In the genomic region with DNA sequence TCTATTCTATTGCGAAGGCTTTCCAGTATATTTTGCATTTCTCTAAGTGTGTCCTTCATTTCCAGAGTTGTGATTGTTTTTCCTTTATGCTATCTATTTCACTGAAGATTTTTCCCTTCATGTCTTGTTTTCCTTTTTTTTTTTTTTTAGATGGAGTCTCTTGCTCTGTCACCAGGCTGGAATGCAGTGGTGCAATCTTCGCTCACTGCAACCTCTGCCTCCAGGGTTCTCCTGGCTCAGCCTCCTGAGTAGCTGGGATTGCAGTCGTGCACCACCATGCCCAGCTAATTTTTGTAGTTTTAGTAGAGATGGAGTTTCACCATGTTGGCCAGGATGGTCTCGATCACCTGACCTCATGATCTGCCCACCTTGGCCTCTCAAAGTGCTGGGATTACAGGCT, we compare ENCODE assay signal across 7 cellular contexts.
DNase-seq lines count a peak whose midpoint lies in the region; ATAC-seq and TF ChIP-seq lines count a peak whose summit lies in the region.
"Not testable (repeated sequence)": the region's sequence is repeated elsewhere in the genome, so short reads cannot be mapped to it uniquely, and the experiment has no call there.

No MANE protein-coding gene starts in this region.

- intact Hi-C loops in IMR-90 (cut with micrococcal nuclease); MCF 10A (cut with micrococcal nuclease): not testable (repeated sequence)

- not testable (repeated sequence) for H2BK15ac ChIP-seq in IMR-90 (ENCODE audit: low read depth, low read length); mesenchymal stem cell (ENCODE audit: low read depth, poor library complexity, severe bottlenecking)

- H4K5ac ChIP-seq in IMR-90 (ENCODE audit: low read depth, low read length) = not testable (repeated sequence)

- TF ChIP-seq POLR2A in IMR-90 (IDR thresholded peaks at IDR 0.05; ENCODE audit: low read depth, low read length) = not testable (repeated sequence)

- H3K4me1 ChIP-seq in IMR-90 (ENCODE audit: control insufficient read depth, insufficient read depth, low read length); mesenchymal stem cell (ENCODE audit: control insufficient read depth, insufficient read depth, low read depth, low read length): not testable (repeated sequence)
- peaks cover 21% of the 10 kb centered on the region for H3K4me1 ChIP-seq in RWPE2 (ENCODE audit: insufficient read depth, poor library complexity, severe bottlenecking)

- H2BK12ac ChIP-seq in mesenchymal stem cell (ENCODE audit: low read length in 2 of 2) = not testable (repeated sequence)

- H2BK20ac ChIP-seq in IMR-90 (ENCODE audit: low read depth, low read length) = not testable (repeated sequence)

- H3K56ac ChIP-seq in IMR-90 (ENCODE audit: extremely low read depth, insufficient read depth, low read length) = not testable (repeated sequence)

- H3K79me1 ChIP-seq in IMR-90 (ENCODE audit: low read depth in 1 of 2, low read length in 2 of 2); mesenchymal stem cell (replicated peaks; ENCODE audit: low read length, poor library complexity, severe bottlenecking): not testable (repeated sequence)

- dilution Hi-C loops in IMR-90 (cut with HindIII; ENCODE audit: low sequenced_read_pairs, unreplicated experiment) = not testable (repeated sequence)

- in situ Hi-C loops in IMR-90 (cut with MboI; ENCODE audit: low sequenced_read_pairs) = not testable (repeated sequence)

- H3K27me3 Mint-ChIP-seq in MCF 10A (ENCODE audit: insufficient read depth, unreplicated experiment) = not testable (repeated sequence)

- H3K36me3 ChIP-seq in IMR-90 (ENCODE audit: control insufficient read depth, insufficient read depth, low read length); RWPE2 (ENCODE audit: low read depth); mesenchymal stem cell (ENCODE audit: control insufficient read depth in 1 of 2, insufficient read depth in 2 of 2, low read depth in 1 of 2, low read length in 2 of 2): not testable (repeated sequence)

- not testable (repeated sequence) for H2BK120ac ChIP-seq in IMR-90 (ENCODE audit: low read depth, low read length); mesenchymal stem cell (ENCODE audit: low read depth, low read length)

- H3K36me3 Mint-ChIP-seq in MCF 10A (ENCODE audit: insufficient read depth, unreplicated experiment) = not testable (repeated sequence)

- H3K14ac ChIP-seq in IMR-90 (replicated peaks; ENCODE audit: low read depth, low read length); mesenchymal stem cell (ENCODE audit: low read length in 2 of 2): not testable (repeated sequence)

- CTCF ChIA-PET in IMR-90 (lab: Yijun Ruan, JAX) (interaction anchor here (0.7 kb wide), 1 partner anchor 541 kb away, joined by 5 read pairs; no protein-coding TSS in a partner anchor), MCF 10A (lab: Yijun Ruan, JAX) (interaction anchor here (0.5 to 1.5 kb wide), 6 partner anchors 39 to 403 kb away, joined by 3 to 6 read pairs (median 3); no protein-coding TSS in a partner anchor)

- H3K9me1 ChIP-seq in IMR-90 (ENCODE audit: insufficient read depth, low read length) = not testable (repeated sequence)

- H4K20me1 ChIP-seq in IMR-90 (ENCODE audit: insufficient read depth, low read length) = not testable (repeated sequence)

- POLR2A ChIA-PET in IMR-90 (lab: Charles Lee; ENCODE audit: unreplicated experiment) = not testable (repeated sequence)
- POLR2A ChIA-PET in MCF 10A (lab: Yijun Ruan, JAX) = interaction anchor here (0.9 to 1.7 kb wide), 4 partner anchors 8 to 46 kb away, joined by 3 to 4 read pairs (median 3); no protein-coding TSS in a partner anchor

- peak overlapping the region; percentile 14 for H3K27ac Mint-ChIP-seq in MCF 10A (ENCODE audit: low read depth, unreplicated experiment)

- not testable (repeated sequence) for TF ChIP-seq RAD21 in IMR-90 (IDR thresholded peaks at IDR 0.05; ENCODE audit: low read length)

- H2AK9ac ChIP-seq in IMR-90 (replicated peaks; ENCODE audit: low read depth, low read length, poor library complexity) = not testable (repeated sequence)

- H3K9ac ChIP-seq in IMR-90 (ENCODE audit: low read depth, low read length); mesenchymal stem cell (ENCODE audit: low read length): not testable (repeated sequence)

- not testable (repeated sequence) for H3K4ac ChIP-seq in IMR-90 (ENCODE audit: low read depth, low read length); mesenchymal stem cell (ENCODE audit: low read depth in 1 of 2, low read length in 2 of 2)

- H3K9me3 ChIP-seq in IMR-90 (ENCODE audit: control insufficient read depth, insufficient read depth, low read length); RWPE2 (ENCODE audit: severe bottlenecking); mesenchymal stem cell (ENCODE audit: control insufficient read depth, low read length): not testable (repeated sequence)

- WGBS in IMR-90 (ENCODE audit: extremely low coverage in 2 of 2, insufficient read length in 1 of 2), 2 experiments = no CpG with 5 or more reads among the region's 4 CpGs
- WGBS in mesenchymal stem cell = 96% methylated on average over 3 of the region's 4 CpGs

- not testable (repeated sequence) for H3K18ac ChIP-seq in IMR-90 (ENCODE audit: low read depth, low read length); mesenchymal stem cell (ENCODE audit: low read depth in 1 of 2, low read length in 2 of 2)

- H4K91ac ChIP-seq in IMR-90 (ENCODE audit: insufficient read depth, low read depth, low read length); mesenchymal stem cell (ENCODE audit: low read length): not testable (repeated sequence)

- not testable (repeated sequence) for H3K9me3 Mint-ChIP-seq in MCF 10A (ENCODE audit: unreplicated experiment)

- H3K4me3 ChIP-seq in IMR-90 (ENCODE audit: insufficient read depth, low read depth, low read length); RWPE2 (ENCODE audit: severe bottlenecking); fibroblast of villous mesenchyme (ENCODE audit: low read depth, low read length); mesenchymal stem cell (ENCODE audit: insufficient read depth in 1 of 2, low read depth in 1 of 2, low read length in 2 of 2): not testable (repeated sequence)

- H2AFZ ChIP-seq in IMR-90 (replicated peaks; ENCODE audit: low read length, poor library complexity); mesenchymal stem cell (ENCODE audit: low read depth, low read length): not testable (repeated sequence)

- H3K27ac ChIP-seq in IMR-90 (ENCODE audit: insufficient read depth, low read length); mesenchymal stem cell (ENCODE audit: low read length, poor library complexity, severe bottlenecking): not testable (repeated sequence)
- peak overlapping the region; percentile 45 for H3K27ac ChIP-seq in RWPE2 (ENCODE audit: poor library complexity, severe bottlenecking)

- not testable (repeated sequence) for H2BK5ac ChIP-seq in IMR-90 (ENCODE audit: low read depth, low read length, poor library complexity, severe bottlenecking); mesenchymal stem cell (ENCODE audit: low read depth, low read length, poor library complexity, severe bottlenecking)

- TF ChIP-seq CTCF in IMR-90 (conservative IDR thresholded peaks at IDR 0.05; ENCODE audit: low read depth, low read length); RWPE2 (IDR thresholded peaks at IDR 0.05; ENCODE audit: poor library complexity, severe bottlenecking); MCF 10A (IDR thresholded peaks at IDR 0.05; ENCODE audit: unreplicated experiment); fibroblast of villous mesenchyme (IDR thresholded peaks at IDR 0.05; ENCODE audit: insufficient read depth, low read depth, low read length): not testable (repeated sequence)

- DNase-seq in EL (peak; percentile 45), IMR-90 (peak; percentile 0), RWPE2 (ENCODE audit: low spot score) (peak; percentile 54), MCF 10A (ENCODE audit: unreplicated experiment) (peak; percentile 82), fibroblast of villous mesenchyme (ENCODE audit: low read depth) (peak; percentile 7), mesenchymal stem cell (peak; percentile 34)

- H3K4me3 Mint-ChIP-seq in MCF 10A (ENCODE audit: unreplicated experiment) = not testable (repeated sequence)

- ATAC-seq in IMR-90 (ENCODE audit: low read depth) = not testable (repeated sequence)
- peak; percentile 47; the same call in 1 of the 3 replicates for ATAC-seq in RWPE2 (ENCODE audit: low read depth)
- ATAC-seq in esophagus mucosa = peak; percentile 53

- H2AK5ac ChIP-seq in IMR-90 (ENCODE audit: low read depth, low read length); mesenchymal stem cell (ENCODE audit: low read length, severe bottlenecking): not testable (repeated sequence)

- H4K8ac ChIP-seq in IMR-90 (ENCODE audit: low read depth in 2 of 2, low read length in 2 of 2); mesenchymal stem cell (ENCODE audit: low read length): not testable (repeated sequence)

- not testable (repeated sequence) for BruUV-seq in IMR-90 (replicated peaks; lab: Mats Ljungman, UMichigan); MCF 10A (replicated peaks; lab: Mats Ljungman, UMichigan)

- H3K4me1 Mint-ChIP-seq in MCF 10A (ENCODE audit: insufficient read depth, unreplicated experiment) = peaks cover 36% of the 10 kb centered on the region

- H3K27me3 ChIP-seq in IMR-90 (ENCODE audit: control insufficient read depth, insufficient read depth, low read length); RWPE2 (ENCODE audit: insufficient read depth, poor library complexity, severe bottlenecking); mesenchymal stem cell (ENCODE audit: control insufficient read depth in 1 of 2, insufficient read depth in 1 of 2, low read length in 2 of 2): not testable (repeated sequence)

- not testable (repeated sequence) for H3K23ac ChIP-seq in IMR-90 (ENCODE audit: low read depth, low read length); mesenchymal stem cell (ENCODE audit: low read length in 2 of 2)

- not testable (repeated sequence) for H3K4me2 ChIP-seq in IMR-90 (ENCODE audit: low read depth, low read length); mesenchymal stem cell (ENCODE audit: low read length, poor library complexity, severe bottlenecking)

TF ChIP-seq in IMR-90, 13 proteins besides CTCF, POLR2A, EP300 and RAD21:
- peak; percentile 30; the same call in 1 of the 2 replicates for TF ChIP-seq CEBPB (IDR thresholded peaks at IDR 0.05; ENCODE audit: low read depth, low read length)
TF ChIP-seq in IMR-90: peak in this region for 1; not testable (repeated sequence) for 12.

Comparison
In these comparisons a context has a peak if more than half of its experiments do, and no peak if none do; other contexts are left out.
1. DNase-seq: peak in every context shown above with its lines; median percentile 82 in MCF 10A; 54 in RWPE2; 45 in EL; 34 in mesenchymal stem cell; 7 in fibroblast of villous mesenchyme; 0 in IMR-90.